20 cellular contexts compared by ENCODE assay signal in the genomic region with DNA sequence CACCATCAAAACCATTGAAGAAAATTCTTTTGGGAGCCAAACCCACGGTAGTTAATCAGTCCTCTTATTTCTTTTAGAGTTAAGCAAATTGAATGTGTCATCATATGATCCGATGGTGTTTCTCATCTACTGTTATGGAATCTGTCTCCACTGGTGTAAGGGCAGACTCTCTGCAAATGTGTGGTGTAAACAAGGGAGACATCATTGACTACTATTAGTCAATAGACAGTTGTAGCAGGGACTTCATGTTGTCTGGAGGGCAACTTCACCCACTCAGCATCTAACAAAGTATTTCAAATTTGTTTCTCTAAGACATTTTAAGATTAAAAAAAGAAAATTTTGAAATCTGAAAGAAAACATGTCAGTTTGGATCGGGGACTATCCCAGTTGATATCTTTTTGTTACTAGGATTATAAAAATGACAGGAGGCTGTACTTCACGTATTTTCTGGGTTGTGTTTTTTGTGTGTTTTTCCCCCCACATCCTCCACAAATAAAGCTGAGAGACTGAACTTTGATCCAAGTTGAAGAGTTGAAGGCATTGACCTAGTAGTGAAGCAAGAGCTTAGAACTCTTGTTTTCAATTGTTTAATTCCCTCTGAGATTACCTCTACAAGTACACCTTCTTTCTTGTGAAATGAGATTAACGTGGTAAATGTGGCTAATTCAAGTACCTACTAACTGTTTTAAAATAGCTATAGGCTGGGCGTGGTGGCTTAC.
"Had no signal": no experiment of that assay in that cellular context is flagged by ENCODE, and none has a peak within 500 bp of the region (broad histone marks: within the 10 kb centered on the region; RNA-seq: fewer than 3 reads in every experiment).

No MANE protein-coding gene starts in this region.

- H3K27me3 Mint-ChIP-seq: activated naive CD8-positive, alpha-beta T cell treated with anti-CD3 and anti-CD28 coated beads, Interleukin-2, amount 50 U/mL, for 24 hours; naive thymus-derived CD8-positive, alpha-beta T cell; stimulated activated naive CD8-positive, alpha-beta T cell treated with anti-CD3 and anti-CD28 coated beads, Interleukin-15, Interleukin-2, amounts not matched to agents 100 ng/mL and 50 ng/mL, for 24 hours had no signal

- H3K27ac ChIP-seq: foreskin keratinocyte, lower lobe of right lung, neutrophil, ovary, prostate gland, right atrium auricular region, thyroid gland had no signal

- H3K27ac Mint-ChIP-seq: activated naive CD8-positive, alpha-beta T cell treated with anti-CD3 and anti-CD28 coated beads, Interleukin-2, amount 50 U/mL, for 24 hours; activated T-helper 2 cell treated with anti-CD3 and anti-CD28 coated beads, Interferon-gamma antibody, Interleukin-2, Interleukin-4, amounts not matched to agents 10 μg/mL and 5 μg/mL and 100 μg/mL, durations not matched to agents 14 hours and 24 hours and 36 hours; stimulated activated naive CD8-positive, alpha-beta T cell treated with anti-CD3 and anti-CD28 coated beads, Interleukin-15, Interleukin-2, amounts not matched to agents 100 ng/mL and 50 ng/mL, for 24 hours; WTC11 had no signal

- H3K4me3 ChIP-seq: lower lobe of right lung, ovary, prostate gland, right atrium auricular region, thyroid gland had no signal

- DNase-seq: activated CD4-positive, alpha-beta T cell treated with anti-CD3 and anti-CD28 coated beads, Interleukin-2, amount 50 U/mL, for 4 hours; activated naive CD4-positive, alpha-beta T cell; activated naive CD8-positive, alpha-beta T cell treated with anti-CD3 and anti-CD28 coated beads, Interleukin-2, amount 50 U/mL, for 24 hours; cerebellar nuclear complex; foreskin keratinocyte; left colon; lower lobe of right lung; naive thymus-derived CD8-positive, alpha-beta T cell; ovary; stimulated activated CD4-positive, alpha-beta T cell treated with anti-CD3 and anti-CD28 coated beads, Interleukin-12 subunit alpha, Interleukin-12 subunit beta, amount 100 ng/mL, for 4 hours; stimulated activated CD4-positive, alpha-beta T cell treated with anti-CD3 and anti-CD28 coated beads, Interleukin-4, amount 100 ng/mL, for 4 hours; substantia nigra; T1000; thyroid gland had no signal

- H3K9me3 Mint-ChIP-seq: stimulated activated naive CD8-positive, alpha-beta T cell treated with anti-CD3 and anti-CD28 coated beads, Interleukin-15, Interleukin-2, amounts not matched to agents 100 ng/mL and 50 ng/mL, for 24 hours had no signal

- H3K27me3 ChIP-seq: foreskin keratinocyte, neutrophil, ovary, right atrium auricular region, thyroid gland had no signal

- H3K4me3 Mint-ChIP-seq: activated naive CD8-positive, alpha-beta T cell treated with anti-CD3 and anti-CD28 coated beads, Interleukin-2, amount 50 U/mL, for 24 hours; stimulated activated naive CD8-positive, alpha-beta T cell treated with anti-CD3 and anti-CD28 coated beads, Interleukin-15, Interleukin-2, amounts not matched to agents 100 ng/mL and 50 ng/mL, for 24 hours; WTC11 had no signal

- H3K9me3 ChIP-seq: lower lobe of right lung, neutrophil, ovary, prostate gland, right atrium auricular region, thyroid gland had no signal

- H3K36me3 ChIP-seq: ovary, prostate gland had no signal

- ATAC-seq: activated naive CD8-positive, alpha-beta T cell treated with anti-CD3 and anti-CD28 coated beads, Interleukin-2, amount 50 U/mL, for 24 hours; foreskin keratinocyte; left colon; lower lobe of right lung; naive thymus-derived CD8-positive, alpha-beta T cell; WTC11 had no signal
